In the genomic region with DNA sequence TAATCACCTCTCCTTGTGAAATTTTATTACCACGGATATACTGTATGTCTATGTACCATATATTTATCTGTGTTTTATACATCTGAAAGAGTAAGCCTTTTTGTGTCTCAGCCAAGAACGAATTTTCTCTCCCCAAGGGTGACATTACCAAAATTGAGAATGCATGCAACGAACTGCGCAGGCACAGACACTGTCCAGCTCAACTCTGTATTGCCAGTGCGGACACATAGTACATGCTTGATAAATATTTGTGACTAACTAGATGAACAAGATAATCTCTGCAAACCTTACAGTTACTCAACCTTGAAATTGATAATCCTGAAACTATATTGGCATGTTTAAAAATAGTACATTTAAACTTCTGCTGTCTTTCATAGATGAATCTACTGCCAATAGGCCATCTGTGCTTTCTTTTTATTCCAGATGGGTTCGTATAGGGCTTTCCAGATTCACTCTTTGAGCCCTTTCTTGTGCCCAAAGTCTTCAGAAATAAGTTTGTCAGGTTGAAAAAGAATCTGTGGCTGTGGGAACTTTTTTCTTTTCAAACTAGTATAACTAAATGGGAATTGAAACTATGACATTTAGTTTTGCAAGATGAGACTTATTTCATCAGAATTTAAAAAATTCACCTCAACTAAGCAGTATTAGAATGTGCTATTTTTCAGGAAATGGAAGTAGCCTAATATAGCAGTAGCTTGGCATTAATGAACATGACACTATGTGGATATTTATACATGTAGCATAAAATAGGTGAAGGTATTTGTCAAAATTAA, we compare ENCODE assay signal across 14 cellular contexts. TPM values are rescaled to one million over a fixed set of nuclear protein-coding genes. Genes with fewer than 3 reads are reported as not detected.
DNase-seq lines count a peak whose midpoint lies in the region; ATAC-seq and TF ChIP-seq lines count a peak whose summit lies in the region.
"Had no signal": no experiment of that assay in that cellular context is flagged by ENCODE, and none has a peak within 500 bp of the region (broad histone marks: within the 10 kb centered on the region; RNA-seq: fewer than 3 reads in every experiment).

No MANE protein-coding gene starts in this region.

- no peaks in the 10 kb centered on the region for H3K9me3 Mint-ChIP-seq in dendritic cell treated with granulocyte-macrophage colony-stimulating factor and Interleukin-4, amounts not matched to agents 40 ng/mL and 50 ng/mL, for 4 days
- no peaks in the 10 kb centered on the region for H3K9me3 Mint-ChIP-seq in effector memory CD8-positive, alpha-beta T cell

- intact Hi-C loops in dendritic cell treated with granulocyte-macrophage colony-stimulating factor and Interleukin-4, amounts not matched to agents 40 ng/mL and 50 ng/mL, for 4 days (cut with micrococcal nuclease) = loop anchor here (5.0 kb wide), 1 partner anchor 78 kb away; a partner anchor contains a TSS
- intact Hi-C loops in prostate gland (cut with DNase I) = no loop called here

- no peak overlapping the region for H3K4me3 Mint-ChIP-seq in dendritic cell treated with granulocyte-macrophage colony-stimulating factor and Interleukin-4, amounts not matched to agents 40 ng/mL and 50 ng/mL, for 4 days
- H3K4me3 Mint-ChIP-seq in effector memory CD8-positive, alpha-beta T cell = no peak overlapping the region

- H3K4me1 Mint-ChIP-seq in dendritic cell treated with granulocyte-macrophage colony-stimulating factor and Interleukin-4, amounts not matched to agents 40 ng/mL and 50 ng/mL, for 4 days (ENCODE audit: low read depth) = peaks cover 67% of the 10 kb centered on the region
- peaks cover 26 to 59% of the 10 kb centered on the region in 2 donors for H3K4me1 Mint-ChIP-seq in effector memory CD8-positive, alpha-beta T cell (ENCODE audit: low read depth in 2 of 2)

- no peaks in the 10 kb centered on the region for H3K9me3 ChIP-seq in prostate gland

- DNase-seq in DMS 273 (lab: John Stamatoyannopoulos, UW; ENCODE audit: unreplicated experiment) (peak; percentile 7), DMS 273 treated with DMSO at 0.1 percent for 48 hours (lab: John Stamatoyannopoulos, UW) (no peak), prostate gland (ENCODE audit: low spot score) (no peak), Ammon's horn (ENCODE audit: low spot score) (no peak)
- DNase-seq in effector memory CD8-positive, alpha-beta T cell = no peak
- DNase-seq: caudate nucleus, GOT3 had no signal

- no peaks in the 10 kb centered on the region for H3K27me3 ChIP-seq in prostate gland (replicated peaks; ENCODE audit: insufficient read depth)

- no peak overlapping the region for H3K4me3 ChIP-seq in prostate gland

- H3K27ac ChIP-seq in prostate gland = no peak overlapping the region
- H3K27ac ChIP-seq: 22Rv1, KMS-11 had no signal

- H3K36me3 ChIP-seq in prostate gland = no peaks in the 10 kb centered on the region

- no peaks in the 10 kb centered on the region for H3K4me1 ChIP-seq in prostate gland (replicated peaks)

- H3K27ac Mint-ChIP-seq in dendritic cell treated with granulocyte-macrophage colony-stimulating factor and Interleukin-4, amounts not matched to agents 40 ng/mL and 50 ng/mL, for 4 days = peak overlapping the region; percentile 97
- H3K27ac Mint-ChIP-seq in effector memory CD8-positive, alpha-beta T cell = peak overlapping the region in 1 of 2 donors; percentile 94

- no peak for TF ChIP-seq POLR2A in prostate gland (IDR thresholded peaks at IDR 0.05)

- H3K36me3 Mint-ChIP-seq in dendritic cell treated with granulocyte-macrophage colony-stimulating factor and Interleukin-4, amounts not matched to agents 40 ng/mL and 50 ng/mL, for 4 days (ENCODE audit: low read depth) = no peaks in the 10 kb centered on the region
- H3K36me3 Mint-ChIP-seq in effector memory CD8-positive, alpha-beta T cell (ENCODE audit: insufficient read depth) = peaks cover 3% of the 10 kb centered on the region

- peak; percentile 35 for ATAC-seq in GM21367 (IDR thresholded peaks at IDR 0.05; ENCODE audit: unreplicated experiment)
- peak; percentile 35 for ATAC-seq in HG03175 (IDR thresholded peaks at IDR 0.05; ENCODE audit: unreplicated experiment)
- ATAC-seq in effector memory CD8-positive, alpha-beta T cell (replicated peaks) = no peak

- no peak for TF ChIP-seq CTCF in prostate gland (IDR thresholded peaks at IDR 0.05)

- no peaks in the 10 kb centered on the region for H3K27me3 Mint-ChIP-seq in dendritic cell treated with granulocyte-macrophage colony-stimulating factor and Interleukin-4, amounts not matched to agents 40 ng/mL and 50 ng/mL, for 4 days
- no peaks in the 10 kb centered on the region for H3K27me3 Mint-ChIP-seq in effector memory CD8-positive, alpha-beta T cell

- WGBS in prostate gland = 77% methylated on average over 6 of the region's 6 CpGs

RNA-seq across cellular contexts. Expression of a gene that starts 38.9 kb away (rescaled TPM):
- under 1 TPM in 1 of 2 donors, not detected in 1; 0.91 TPM for total RNA-seq in prostate gland
- total RNA-seq: fibroblast of villous mesenchyme, lung microvascular endothelial cell had no signal
